In the genomic region with DNA sequence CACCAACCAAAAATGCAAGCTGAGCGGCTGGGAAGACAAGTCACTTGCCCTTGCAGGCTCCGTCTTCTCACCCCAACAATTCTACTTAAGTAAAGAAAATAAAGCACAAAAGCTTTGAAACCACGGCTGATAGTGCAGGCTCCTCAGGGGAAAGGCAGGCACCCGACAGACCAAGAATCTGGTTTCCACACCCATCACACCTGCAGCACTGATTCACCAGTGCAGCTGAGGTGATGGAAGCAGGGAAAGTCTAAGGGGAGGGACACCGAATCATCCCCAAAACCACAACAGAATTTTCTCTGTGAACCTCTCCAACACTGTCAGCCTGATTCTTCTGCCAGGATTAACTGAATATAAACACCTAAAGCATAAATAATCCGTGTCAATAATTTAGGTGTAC, we compare ENCODE assay signal across 15 cellular contexts.
DNase-seq lines count a peak whose midpoint lies in the region; TF ChIP-seq lines count a peak whose summit lies in the region.
"Had no signal": no experiment of that assay in that cellular context is flagged by ENCODE, and none has a peak within 500 bp of the region (broad histone marks: within the 10 kb centered on the region; RNA-seq: fewer than 3 reads in every experiment).

No MANE protein-coding gene starts in this region.

- dilution Hi-C loops in mammary epithelial cell (cut with HindIII; ENCODE audit: low sequenced_read_pairs), result no loop called here

- no TSS peak for BruUV-seq in mammary epithelial cell (replicated peaks; lab: Mats Ljungman, UMichigan)
- BruUV-seq in Calu3 (replicated peaks; lab: Mats Ljungman, UMichigan), result no TSS peak

- in situ Hi-C loops in mammary epithelial cell (cut with MboI; ENCODE audit: low sequenced_read_pairs in 2 of 2), result no loop called here

- no peaks in the 10 kb centered on the region for H3K9me3 Mint-ChIP-seq in Calu3 (ENCODE audit: low read depth, unreplicated experiment)
- H3K9me3 Mint-ChIP-seq: GM23338 had no signal

- CTCF ChIA-PET in mammary epithelial cell (lab: Charles Lee; ENCODE audit: low non-redundant PET), result no interaction called here
- CTCF ChIA-PET in Calu3 (lab: Charles Lee), result no interaction called here

- no peak overlapping the region for H3K27ac ChIP-seq in mammary epithelial cell (ENCODE audit: insufficient read depth, low read depth, low read length)
- no peak overlapping the region for H3K27ac ChIP-seq in breast epithelium

- 64% methylated on average over 6 of the region's 6 CpGs for WGBS in mammary epithelial cell (ENCODE audit: low coverage, missing lambda C conversion rate)

- H3K27me3 ChIP-seq in mammary epithelial cell (ENCODE audit: insufficient read depth, low read length), result no peaks in the 10 kb centered on the region
- H3K27me3 ChIP-seq in breast epithelium, result no peaks in the 10 kb centered on the region

- TF ChIP-seq CTCF in mammary epithelial cell (conservative IDR thresholded peaks at IDR 0.05 in 1 of 2, IDR thresholded peaks at IDR 0.05 in 1 of 2; ENCODE audit: extremely low read depth in 1 of 2, insufficient read depth in 1 of 2, low read depth in 1 of 2, low read length in 2 of 2) (no peak), breast epithelium (IDR thresholded peaks at IDR 0.05) (no peak), Calu3 (IDR thresholded peaks at IDR 0.05; ENCODE audit: unreplicated experiment) (no peak)

- H4K20me1 ChIP-seq in mammary epithelial cell (ENCODE audit: insufficient read depth, low read length), result no peaks in the 10 kb centered on the region

- no peaks in the 10 kb centered on the region for H3K36me3 Mint-ChIP-seq in Calu3 (ENCODE audit: insufficient read depth, unreplicated experiment)
- H3K36me3 Mint-ChIP-seq: CD8-positive, alpha-beta memory T cell had no signal

- H3K4me1 ChIP-seq in mammary epithelial cell (ENCODE audit: insufficient read depth, low read length), result no peaks in the 10 kb centered on the region
- no peaks in the 10 kb centered on the region for H3K4me1 ChIP-seq in breast epithelium
- H3K4me1 ChIP-seq: Caco-2 had no signal

- no peak overlapping the region for H3K9ac ChIP-seq in mammary epithelial cell (ENCODE audit: insufficient read depth, low read length)

- H3K36me3 ChIP-seq in mammary epithelial cell (ENCODE audit: insufficient read depth, low read length), result no peaks in the 10 kb centered on the region
- H3K36me3 ChIP-seq in breast epithelium, result no peaks in the 10 kb centered on the region

- no peak overlapping the region for H2AFZ ChIP-seq in mammary epithelial cell (ENCODE audit: low read depth, low read length)
- H2AFZ ChIP-seq: GM23338 had no signal

- H3K79me2 ChIP-seq in mammary epithelial cell (ENCODE audit: insufficient read depth, low read length), result no peaks in the 10 kb centered on the region

- H3K4me2 ChIP-seq in mammary epithelial cell (ENCODE audit: insufficient read depth, low read depth, low read length), result no peak overlapping the region
- H3K4me2 ChIP-seq: GM23338 had no signal

- TF ChIP-seq POLR2A in breast epithelium (IDR thresholded peaks at IDR 0.05), result no peak

- no peaks in the 10 kb centered on the region for H3K27me3 Mint-ChIP-seq in Calu3 (ENCODE audit: unreplicated experiment)

- no peak overlapping the region for H3K27ac Mint-ChIP-seq in Calu3 (ENCODE audit: unreplicated experiment)
- H3K27ac Mint-ChIP-seq: GM23338 had no signal

- no peaks in the 10 kb centered on the region for H3K4me1 Mint-ChIP-seq in Calu3 (ENCODE audit: low read depth, unreplicated experiment)
- H3K4me1 Mint-ChIP-seq: CD8-positive, alpha-beta memory T cell; GM23338 had no signal

- peaks cover 29% of the 10 kb centered on the region for H3K9me3 ChIP-seq in mammary epithelial cell (replicated peaks; ENCODE audit: insufficient read depth, low read length)
- no peaks in the 10 kb centered on the region for H3K9me3 ChIP-seq in breast epithelium
- H3K9me3 ChIP-seq: Caco-2 had no signal

- intact Hi-C loops in mammary epithelial cell (cut with micrococcal nuclease) (no loop called here), breast epithelium (cut with DNase I; ENCODE audit: low total_unique reads) (no loop called here), Calu3 (cut with micrococcal nuclease; ENCODE audit: unreplicated experiment) (no loop called here)

- no peak overlapping the region for H3K4me3 Mint-ChIP-seq in Calu3 (ENCODE audit: low read depth, unreplicated experiment)
- H3K4me3 Mint-ChIP-seq: CD8-positive, alpha-beta memory T cell; GM23338 had no signal

- DNase-seq in mammary epithelial cell (peak; percentile 12), breast epithelium (ENCODE audit: low spot score in 2 of 2) (no peak), RPMI8226 (peak; percentile 17), iris pigment epithelial cell (ENCODE audit: low read depth) (peak; percentile 7), GDM1 (lab: John Stamatoyannopoulos, UW) (no peak), Calu3 (no peak)
- no peak for DNase-seq in activated effector memory CD4-positive, alpha-beta T cell treated with anti-CD3 and anti-CD28 coated beads, Interleukin-2, amount 50 U/mL, for 16 hours
- DNase-seq: ACHN; Caco-2; CD8-positive, alpha-beta memory T cell; DMS53; H7; IMR-90; KBM-7 had no signal

- H3K4me3 ChIP-seq in mammary epithelial cell (replicated peaks in 1 of 3; ENCODE audit: insufficient read depth in 1 of 3, low read depth in 2 of 3, low read length in 3 of 3), result no peak overlapping the region
- H3K4me3 ChIP-seq in breast epithelium, result no peak overlapping the region
- H3K4me3 ChIP-seq: GM23338 had no signal

Comparison
In these comparisons a context has a peak if more than half of its experiments do, and no peak if none do; other contexts are left out.
1. DNase-seq: peak in mammary epithelial cell (single experiment), RPMI8226 (single experiment) and iris pigment epithelial cell (single experiment); none in breast epithelium (0 of 2), GDM1 (single experiment), Calu3 (single experiment) and activated effector memory CD4-positive, alpha-beta T cell treated with anti-CD3 and anti-CD28 coated beads, Interleukin-2, amount 50 U/mL, for 16 hours (single experiment).